11 cellular contexts compared by ENCODE assay signal in the genomic region with DNA sequence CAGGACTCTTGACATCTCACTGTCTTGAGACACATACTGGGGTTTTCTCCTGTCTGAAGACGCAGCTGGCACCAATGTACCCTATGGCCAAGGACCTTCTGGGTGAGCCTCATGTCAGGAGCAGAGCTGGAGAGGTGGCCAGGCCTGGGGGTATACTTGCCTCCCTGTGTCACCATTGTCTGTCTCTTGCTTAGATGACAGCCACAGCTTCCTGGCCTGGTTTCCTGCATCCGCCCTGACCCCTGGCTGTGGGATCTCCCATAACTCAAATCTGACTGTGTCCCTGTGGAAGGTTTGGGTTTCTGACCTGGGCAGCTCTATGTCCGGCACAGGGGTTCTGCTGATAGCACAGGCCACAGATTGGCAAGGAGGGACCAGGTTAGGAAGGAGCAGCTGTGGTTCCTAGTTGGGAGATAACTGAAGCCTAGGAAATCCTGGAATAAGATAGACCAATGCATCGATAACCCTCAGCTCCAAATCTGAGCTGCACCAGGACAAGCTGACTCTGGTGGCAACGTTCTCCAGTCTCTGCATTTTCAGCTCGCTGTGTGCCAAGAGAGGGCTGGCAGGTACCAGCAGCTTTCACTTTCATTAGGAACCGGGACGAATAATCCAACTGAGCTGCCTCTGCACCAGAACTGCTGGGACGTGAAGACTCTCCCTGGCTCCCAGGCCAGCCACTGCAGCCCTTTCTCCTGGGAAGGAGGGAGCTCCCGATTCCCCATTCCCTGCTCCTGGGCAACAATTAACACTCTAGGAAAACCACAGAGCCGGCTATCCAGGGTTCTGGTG. TPM values are rescaled to one million over a fixed set of nuclear protein-coding genes. Genes with fewer than 3 reads are reported as not detected.
A peak's percentile ranks its signal among the peaks of the same experiment; 100 is the strongest.
DNase-seq lines count a peak whose midpoint lies in the region; ATAC-seq and TF ChIP-seq lines count a peak whose summit lies in the region.
"Had no signal": no experiment of that assay in that cellular context is flagged by ENCODE, and none has a peak within 500 bp of the region (broad histone marks: within the 10 kb centered on the region; RNA-seq: fewer than 3 reads in every experiment).

No MANE protein-coding gene starts in this region.

- H3K27ac ChIP-seq in CD4-positive, alpha-beta T cell (ENCODE audit: low read depth, low read length) = no peak overlapping the region
- peak overlapping the region; percentile 24 to 72 (median 52) for H3K27ac ChIP-seq in esophagus squamous epithelium
- peak overlapping the region; percentile 66 for H3K27ac ChIP-seq in neutrophil

- ATAC-seq in CD4-positive, alpha-beta T cell (ENCODE audit: poor library complexity) = no peak
- ATAC-seq in T-cell (replicated peaks in 1 of 4) (no peak), HG02885 (IDR thresholded peaks at IDR 0.05; ENCODE audit: poor library complexity, unreplicated experiment) (no peak), HG02884 (IDR thresholded peaks at IDR 0.05; ENCODE audit: unreplicated experiment) (no peak)

- TF ChIP-seq POLR2A in esophagus squamous epithelium (IDR thresholded peaks at IDR 0.05) = no peak

- H3K9me3 ChIP-seq in CD4-positive, alpha-beta T cell (ENCODE audit: control insufficient read depth, low read length) = no peaks in the 10 kb centered on the region
- H3K9me3 ChIP-seq in esophagus squamous epithelium (no peaks in the 10 kb centered on the region), neutrophil (no peaks in the 10 kb centered on the region)

- H3K4me3 ChIP-seq in esophagus squamous epithelium = peak overlapping the region in 3 of 4 donors; percentile 15 to 49 (median 25)
- H3K4me3 ChIP-seq in neutrophil (ENCODE audit: low read depth in 1 of 2, low read length in 1 of 2) = peak overlapping the region in 1 of 2 experiments; percentile 14

- DNase-seq in CD4-positive, alpha-beta T cell = no peak
- DNase-seq in T-cell (no peak), esophagus squamous epithelium (lab: John Stamatoyannopoulos, UW) (no peak), kidney tubule cell (ENCODE audit: low spot score) (no peak), OCI-M1 (lab: John Stamatoyannopoulos, UW) (no peak)
- DNase-seq: activated CD4-positive, CD25-positive, alpha-beta regulatory T cell treated with anti-CD3 and anti-CD28 coated beads, Interleukin-2, amount 50 U/mL, for 72 hours; effector CD4-positive, alpha-beta T cell; NCI-H510A treated with DMSO at 0.1 percent for 48 hours had no signal

- H3K4me1 ChIP-seq in esophagus squamous epithelium = peaks cover 46 to 91% (median 52%) of the 10 kb centered on the region in 3 donors
- H3K4me1 ChIP-seq in neutrophil (ENCODE audit: control insufficient read depth in 1 of 2, insufficient read depth in 1 of 2, low read depth in 1 of 2, low read length in 1 of 2) = peaks cover 42 to 69% of the 10 kb centered on the region in 2 experiments

- intact Hi-C loops in CD4-positive, alpha-beta T cell (cut with DNase I, micrococcal nuclease) = loop anchor here in 1 of 2 experiments (5.0 kb wide), 1 partner anchor 190 kb away; no protein-coding TSS in a partner anchor
- intact Hi-C loops in esophagus squamous epithelium (cut with DNase I) = no loop called here

- no peak for TF ChIP-seq CTCF in CD4-positive, alpha-beta T cell (IDR thresholded peaks at IDR 0.05)
- TF ChIP-seq CTCF in esophagus squamous epithelium (IDR thresholded peaks at IDR 0.05) = no peak
- TF ChIP-seq CTCF in neutrophil (IDR thresholded peaks at IDR 0.05) = no peak

- peaks cover 76% of the 10 kb centered on the region for H3K4me1 Mint-ChIP-seq in CD4-positive, alpha-beta T cell (ENCODE audit: low read depth)
- peaks cover 82 to 86% (median 82%) of the 10 kb centered on the region in 3 donors for H3K4me1 Mint-ChIP-seq in T-cell

- peak overlapping the region; percentile 92 for H3K4me3 Mint-ChIP-seq in CD4-positive, alpha-beta T cell
- peak overlapping the region; percentile 86 to 94 (median 91) for H3K4me3 Mint-ChIP-seq in T-cell

- H3K27me3 ChIP-seq in CD4-positive, alpha-beta T cell (ENCODE audit: control insufficient read depth, insufficient read depth, low read length) = no peaks in the 10 kb centered on the region
- H3K27me3 ChIP-seq in esophagus squamous epithelium (no peaks in the 10 kb centered on the region), neutrophil (peaks cover 6% of the 10 kb centered on the region)

- H3K36me3 ChIP-seq in esophagus squamous epithelium = peaks cover 0 to 31% (median 0%) of the 10 kb centered on the region in 3 donors
- H3K36me3 ChIP-seq in neutrophil = no peaks in the 10 kb centered on the region

- WGBS in esophagus squamous epithelium, 2 donors = 7 to 53% methylated on average over 6 to 9 of the region's 11 CpGs

- POLR2A ChIA-PET in CD4-positive, alpha-beta T cell (lab: Charles Lee) = no interaction called here
- POLR2A ChIA-PET in T-cell (lab: Charles Lee) = interaction anchor here (0.5 to 0.6 kb wide), 4 partner anchors 248 to 1846 kb away, joined by 4 to 7 read pairs (median 6); a partner anchor contains a TSS

- no peaks in the 10 kb centered on the region for H3K9me3 Mint-ChIP-seq in CD4-positive, alpha-beta T cell
- no peaks in the 10 kb centered on the region for H3K9me3 Mint-ChIP-seq in T-cell

- CTCF ChIA-PET in CD4-positive, alpha-beta T cell (lab: Charles Lee) = interaction anchor here (0.6 to 1.5 kb wide), 3 partner anchors 19 to 80 kb away, joined by 3 to 4 read pairs (median 3); no protein-coding TSS in a partner anchor
- CTCF ChIA-PET in T-cell (lab: Charles Lee) = interaction anchor here in 1 of 2 donors (1.1 kb wide), 1 partner anchor 13 kb away, joined by 3 read pairs; no protein-coding TSS in a partner anchor

- H3K36me3 Mint-ChIP-seq in CD4-positive, alpha-beta T cell (ENCODE audit: low read depth) = peaks cover 38% of the 10 kb centered on the region
- peaks cover 11% of the 10 kb centered on the region for H3K36me3 Mint-ChIP-seq in T-cell

- H3K27me3 Mint-ChIP-seq in CD4-positive, alpha-beta T cell = no peaks in the 10 kb centered on the region
- no peaks in the 10 kb centered on the region for H3K27me3 Mint-ChIP-seq in T-cell

- peak overlapping the region; percentile 74 for H3K27ac Mint-ChIP-seq in CD4-positive, alpha-beta T cell
- H3K27ac Mint-ChIP-seq in T-cell = peak overlapping the region; percentile 52 to 71

RNA-seq across cellular contexts. Expression of a gene that starts 5.0 kb away (rescaled TPM):
- total RNA-seq in CD4-positive, alpha-beta T cell = 1 to 10 TPM; 5.8 to 7.2 TPM
- total RNA-seq in T-cell (10 to 100 TPM; 12.2 to 39.8 (median 34.1) TPM), esophagus squamous epithelium (10 to 100 TPM; 22.6 to 60.1 (median 28.4) TPM)

RNA-seq across cellular contexts. Expression of a gene that starts 7.1 kb away (rescaled TPM):
- total RNA-seq in CD4-positive, alpha-beta T cell = 10 to 100 TPM; 21.7 to 22.7 TPM
- 10 to 100 TPM; 27.4 to 34.6 (median 28.7) TPM for total RNA-seq in T-cell
- total RNA-seq in esophagus squamous epithelium = 10 to 100 TPM; 20.3 to 25.7 (median 25.1) TPM
